1 cellular context compared by ENCODE assay signal in the genomic region with DNA sequence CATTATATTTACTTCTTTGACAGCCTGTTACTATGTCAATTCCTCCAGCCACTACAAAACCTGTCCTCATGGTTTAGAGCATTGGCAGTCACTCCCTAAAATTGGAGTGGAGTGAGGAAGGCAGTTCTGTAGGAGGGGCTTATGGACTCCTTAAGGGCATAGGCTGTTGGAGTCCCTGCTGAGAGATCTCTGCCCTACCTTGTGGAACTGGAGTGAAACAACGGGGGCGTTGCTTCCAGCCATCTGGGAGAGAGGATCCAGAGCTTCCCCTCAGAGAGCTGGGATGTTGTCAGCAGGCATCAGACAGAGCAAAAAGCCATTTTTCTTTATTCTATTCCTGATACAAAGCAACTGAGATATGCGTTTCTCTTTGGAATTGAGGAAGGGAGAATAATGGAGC.
TF ChIP-seq lines count a peak whose summit lies in the region.

No MANE protein-coding gene starts in this region.

TF ChIP-seq in GM23338, 12 proteins besides CTCF, POLR2A, EP300 and RAD21 (continued from another document):
- TF ChIP-seq ETS1 (IDR thresholded peaks at IDR 0.05), result no peak
- TF ChIP-seq JUNB (IDR thresholded peaks at IDR 0.05; ENCODE audit: unreplicated experiment), result no peak
- TF ChIP-seq ZNF462 (CRISPR knock-in tag; IDR thresholded peaks at IDR 0.05), result no peak
- no peak for TF ChIP-seq POLR2AphosphoS5 (IDR thresholded peaks at IDR 0.05; ENCODE audit: low read depth)
- TF ChIP-seq ZNF331 (CRISPR knock-in tag; IDR thresholded peaks at IDR 0.05; ENCODE audit: low read depth), result no peak
- no peak for TF ChIP-seq EZH2phosphoT487 (IDR thresholded peaks at IDR 0.05; ENCODE audit: unreplicated experiment)
TF ChIP-seq in GM23338: peak in this region for 0.
